In the genomic region with DNA sequence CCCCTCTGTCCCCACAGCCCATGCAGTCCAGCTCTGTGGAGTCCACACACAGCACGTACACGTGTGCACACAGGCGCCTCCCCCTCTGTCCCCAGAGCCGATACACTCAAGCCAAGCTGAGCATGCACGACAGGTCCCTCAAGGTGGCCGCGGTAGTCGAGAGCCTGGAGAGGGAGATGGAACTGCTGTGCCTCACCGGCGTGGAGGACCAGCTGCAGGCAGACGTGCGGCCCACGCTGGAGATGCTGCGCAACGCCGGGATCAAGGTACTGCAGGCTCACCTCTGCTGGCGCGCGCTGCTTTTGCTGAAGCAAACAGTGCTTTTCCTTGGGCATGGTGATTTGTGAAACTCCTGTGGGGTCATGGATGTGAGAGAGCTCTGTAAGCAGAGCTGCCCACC, we compare ENCODE assay signal across 25 cellular contexts.
"Had no signal": no experiment of that assay in that cellular context is flagged by ENCODE, and none has a peak within 500 bp of the region (broad histone marks: within the 10 kb centered on the region; RNA-seq: fewer than 3 reads in every experiment).

No MANE protein-coding gene starts in this region.

- H3K36me3 ChIP-seq: pancreas had no signal

- H3K27ac Mint-ChIP-seq: immature natural killer cell; memory B cell; naive thymus-derived CD4-positive, alpha-beta T cell; natural killer cell treated with Interleukin-12 subunit alpha and Interleukin-12 subunit beta and Interleukin-15 and Interleukin-18, amount 100 ng/mL, for 72 hours; stimulated activated memory B cell treated with anti-CD40 and anti-IgM and Interleukin-4, amounts not matched to agents 10 μg/mL and 1 μg/mL and 100 μg/mL, for 72 hours; stimulated activated naive CD8-positive, alpha-beta T cell treated with anti-CD3 and anti-CD28 coated beads, Interleukin-15, amount 100 ng/mL, for 72 hours had no signal

- H3K27me3 Mint-ChIP-seq: memory B cell; naive thymus-derived CD4-positive, alpha-beta T cell; natural killer cell treated with Interleukin-12 subunit alpha and Interleukin-12 subunit beta and Interleukin-15 and Interleukin-18, amount 100 ng/mL, for 72 hours; stimulated activated memory B cell treated with anti-CD40 and anti-IgM and Interleukin-4, amounts not matched to agents 10 μg/mL and 1 μg/mL and 100 μg/mL, for 72 hours; stimulated activated naive CD8-positive, alpha-beta T cell treated with anti-CD3 and anti-CD28 coated beads, Interleukin-15, amount 100 ng/mL, for 72 hours had no signal

- DNase-seq: heart left ventricle; hypothalamus; immature natural killer cell; left ventricle myocardium inferior; midbrain; mucosa of descending colon; naive thymus-derived CD4-positive, alpha-beta T cell; nucleus accumbens; pancreas; psoas muscle; right lobe of liver; stimulated activated CD4-positive, alpha-beta T cell treated with anti-CD3 and anti-CD28 coated beads, Interleukin-1b, Interleukin-23, amount 100 ng/mL, for 48 hours; stimulated activated CD4-positive, alpha-beta T cell treated with anti-CD3 and anti-CD28 coated beads, Interleukin-2, amount 100 ng/mL, for 48 hours; stimulated activated CD4-positive, alpha-beta T cell treated with anti-CD3 and anti-CD28 coated beads, Interleukin-4, amount 100 ng/mL, for 4 hours; stimulated activated CD8-positive, alpha-beta memory T cell treated with anti-CD3 and anti-CD28 coated beads, Interleukin-4, amount 100 ng/mL, for 48 hours; stimulated activated naive CD4-positive, alpha-beta T cell treated with Interleukin-2 at 50 U/mL for 16 hours; stimulated activated naive CD8-positive, alpha-beta T cell treated with anti-CD3 and anti-CD28 coated beads, Interleukin-15, amount 100 ng/mL, for 72 hours; substantia nigra; upper lobe of left lung had no signal

- H3K27me3 ChIP-seq: heart left ventricle, pancreas, right atrium auricular region, right lobe of liver, tibial nerve, upper lobe of left lung had no signal

- H3K9me3 ChIP-seq: heart left ventricle, left ventricle myocardium inferior, mucosa of descending colon, pancreas, psoas muscle, right atrium auricular region, right lobe of liver, tibial nerve, upper lobe of left lung had no signal

- ATAC-seq: naive thymus-derived CD4-positive, alpha-beta T cell; natural killer cell treated with Interleukin-12 subunit alpha and Interleukin-12 subunit beta and Interleukin-15 and Interleukin-18, amount 100 ng/mL, for 72 hours; pancreas; psoas muscle; stimulated activated memory B cell treated with anti-CD40 and anti-IgM and Interleukin-4, amounts not matched to agents 10 μg/mL and 1 μg/mL and 100 μg/mL, for 72 hours; stimulated activated naive CD8-positive, alpha-beta T cell treated with anti-CD3 and anti-CD28 coated beads, Interleukin-15, amount 100 ng/mL, for 72 hours had no signal

- H3K4me3 Mint-ChIP-seq: immature natural killer cell; memory B cell; naive thymus-derived CD4-positive, alpha-beta T cell; natural killer cell treated with Interleukin-12 subunit alpha and Interleukin-12 subunit beta and Interleukin-15 and Interleukin-18, amount 100 ng/mL, for 72 hours; stimulated activated memory B cell treated with anti-CD40 and anti-IgM and Interleukin-4, amounts not matched to agents 10 μg/mL and 1 μg/mL and 100 μg/mL, for 72 hours; stimulated activated naive CD8-positive, alpha-beta T cell treated with anti-CD3 and anti-CD28 coated beads, Interleukin-15, amount 100 ng/mL, for 72 hours had no signal

- H3K4me3 ChIP-seq: heart left ventricle, left ventricle myocardium inferior, mucosa of descending colon, pancreas, psoas muscle, right atrium auricular region, right lobe of liver, smooth muscle cell, tibial nerve, upper lobe of left lung had no signal

- H3K4me1 ChIP-seq: pancreas, psoas muscle, right atrium auricular region, right lobe of liver, tibial nerve, upper lobe of left lung had no signal

- H3K9me3 Mint-ChIP-seq: immature natural killer cell had no signal

- H3K4me1 Mint-ChIP-seq: stimulated activated memory B cell treated with anti-CD40 and anti-IgM and Interleukin-4, amounts not matched to agents 10 μg/mL and 1 μg/mL and 100 μg/mL, for 72 hours; stimulated activated naive CD8-positive, alpha-beta T cell treated with anti-CD3 and anti-CD28 coated beads, Interleukin-15, amount 100 ng/mL, for 72 hours had no signal
